In the genomic region with DNA sequence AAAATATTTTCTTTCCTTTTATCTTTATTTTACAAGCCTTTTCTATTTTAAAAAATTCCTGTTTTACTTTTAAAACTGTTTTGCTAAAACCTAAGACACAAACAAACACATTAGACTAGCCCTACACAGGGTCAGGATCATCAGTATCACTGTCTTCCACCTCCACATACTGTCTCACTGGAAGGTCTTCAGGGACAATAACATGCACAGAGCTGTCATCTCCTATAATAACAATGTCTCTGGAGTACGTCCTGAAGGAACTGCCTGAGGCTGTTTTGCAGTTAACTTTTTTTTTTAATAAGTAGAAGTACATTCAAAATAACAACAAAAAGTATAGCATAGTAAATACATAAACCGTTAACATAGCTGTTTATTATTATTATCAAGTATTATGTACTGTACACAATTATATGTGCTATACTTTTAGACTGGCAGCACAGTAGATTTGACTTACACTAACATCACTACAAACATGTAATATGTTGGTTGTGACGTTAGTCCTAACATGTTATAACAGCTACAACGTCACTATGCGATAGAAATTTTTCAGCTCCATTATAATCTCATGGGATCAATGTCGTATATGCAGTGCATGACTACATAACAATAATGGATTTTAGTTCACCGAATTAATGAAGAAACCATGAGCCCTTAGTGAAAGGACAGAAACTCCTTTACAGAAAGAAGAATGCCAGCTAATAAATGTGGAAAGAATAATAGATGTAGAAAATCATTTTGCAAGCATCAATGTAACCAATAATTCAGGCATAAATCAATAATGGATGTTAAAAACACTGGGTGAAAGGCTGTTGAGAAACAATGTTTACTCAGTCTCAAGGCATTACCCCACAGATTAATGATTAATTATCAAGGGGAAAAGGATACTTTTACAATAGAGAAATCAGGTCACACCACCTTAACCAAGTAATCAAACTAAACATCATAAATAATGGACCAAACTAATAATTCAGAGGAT, we compare ENCODE assay signal across 12 cellular contexts. TPM values are rescaled to one million over a fixed set of nuclear protein-coding genes. Genes with fewer than 3 reads are reported as not detected.
DNase-seq lines count a peak whose midpoint lies in the region; ATAC-seq, FAIRE-seq and TF ChIP-seq lines count a peak whose summit lies in the region.
"Had no signal": no experiment of that assay in that cellular context is flagged by ENCODE, and none has a peak within 500 bp of the region (broad histone marks: within the 10 kb centered on the region; RNA-seq: fewer than 3 reads in every experiment).

No MANE protein-coding gene starts in this region.

- CTCF ChIA-PET in GM12878 (lab: Yijun Ruan, JAX) = interaction anchor here (0.6 to 1.6 kb wide), 16 partner anchors 11 to 950 kb away, joined by 3 to 17 read pairs (median 4); a partner anchor contains a TSS

- peaks cover 7 to 25% (median 17%) of the 10 kb centered on the region in 11 experiments; a peak in 21 of 22 replicates for H3K9me3 ChIP-seq in BLaER1 treated with 17β-estradiol and CSF1 and Interleukin-3, amounts not matched to agents 10 nM and 100 nM (replicated peaks in 1 of 11)
- H3K9me3 ChIP-seq in GM12878 (replicated peaks; ENCODE audit: control insufficient read depth, insufficient read depth, low read length) = peaks cover 4% of the 10 kb centered on the region; the same call in 2 of the 3 replicates
- no peaks in the 10 kb centered on the region for H3K9me3 ChIP-seq in mucosa of rectum (ENCODE audit: control insufficient read depth in 2 of 2, low read length in 2 of 2)
- H3K9me3 ChIP-seq: MG63 had no signal

- RAD21 ChIA-PET in GM12878 (lab: Charles Lee; ENCODE audit: unreplicated experiment) = interaction anchor here (1.0 to 4.0 kb wide), 10 partner anchors 12 to 157 kb away, joined by 3 to 39 read pairs (median 5); no protein-coding TSS in a partner anchor

- H3K4me1 ChIP-seq in BLaER1 treated with 17β-estradiol and CSF1 and Interleukin-3, amounts not matched to agents 10 nM and 100 nM = peaks cover 19 to 49% (median 21%) of the 10 kb centered on the region in 10 experiments
- peaks cover 7% of the 10 kb centered on the region for H3K4me1 ChIP-seq in GM12878 (ENCODE audit: control insufficient read depth, insufficient read depth, low read length)
- H3K4me1 ChIP-seq in mucosa of rectum (ENCODE audit: control insufficient read depth in 2 of 2, insufficient read depth in 2 of 2, low read length in 2 of 2) = peaks cover 3 to 16% of the 10 kb centered on the region in 2 donors

- peak overlapping the region; percentile 60 to 88 (median 71) for H3K4me2 ChIP-seq in BLaER1 treated with 17β-estradiol and CSF1 and Interleukin-3, amounts not matched to agents 10 nM and 100 nM
- peak overlapping the region; percentile 24 for H3K4me2 ChIP-seq in GM12878 (ENCODE audit: control insufficient read depth, insufficient read depth)

- POLR2A ChIA-PET in GM12878 (lab: Charles Lee) = interaction anchor here (0.7 to 1.7 kb wide), 7 partner anchors 11 to 152 kb away, joined by 3 to 7 read pairs (median 4); no protein-coding TSS in a partner anchor

- ATAC-seq in GM12878 = peak; percentile 25; the same call in 2 of the 3 replicates
- ATAC-seq: right cardiac atrium had no signal

- no peak for TF ChIP-seq RAD21 in GM12878 (IDR thresholded peaks at IDR 0.05; ENCODE audit: insufficient read depth, low read depth, low read length)

- no peak overlapping the region for H2AFZ ChIP-seq in GM12878 (ENCODE audit: control insufficient read depth, low read depth, low read length)

- H3K79me2 ChIP-seq in GM12878 (ENCODE audit: control insufficient read depth, insufficient read depth, low read length) = peaks cover 77% of the 10 kb centered on the region

- FAIRE-seq in GM12878 (lab: Jason Lieb, UNC) = no peak

- no peak overlapping the region for H3K4me3 ChIP-seq in BLaER1 treated with 17β-estradiol and CSF1 and Interleukin-3, amounts not matched to agents 10 nM and 100 nM
- peak overlapping the region; percentile 46 for H3K4me3 ChIP-seq in GM08714 (ENCODE audit: low read length)
- H3K4me3 ChIP-seq in GM12878 = no peak overlapping the region
- H3K4me3 ChIP-seq in mucosa of rectum (ENCODE audit: low read length in 2 of 2) = peak overlapping the region in 1 of 2 donors; percentile 26
- H3K4me3 ChIP-seq: coronary artery, MG63 had no signal

- intact Hi-C loops in GM12878 (cut with micrococcal nuclease; ENCODE audit: unreplicated experiment) = no loop called here

- peak overlapping the region; percentile 36 to 76 (median 70); a peak in 20 of 22 replicates for H3K27ac ChIP-seq in BLaER1 treated with 17β-estradiol and CSF1 and Interleukin-3, amounts not matched to agents 10 nM and 100 nM
- peak overlapping the region; percentile 58 for H3K27ac ChIP-seq in GM12878 (ENCODE audit: control insufficient read depth, insufficient read depth)
- H3K27ac ChIP-seq in mucosa of rectum (ENCODE audit: low read depth in 2 of 2, low read length in 2 of 2) = peak overlapping the region; percentile 26 to 59
- H3K27ac ChIP-seq: coronary artery had no signal

- WGBS in GM12878 (ENCODE audit: insufficient coverage, insufficient replicate concordance, low lambda C conversion rate, missing lambda C conversion rate) = 80% methylated on average over 7 of the region's 7 CpGs

- TF ChIP-seq EP300 in GM12878 (IDR thresholded peaks at IDR 0.05; ENCODE audit: borderline replicate concordance in 1 of 2, control insufficient read depth in 1 of 2, low read depth in 2 of 2, low read length in 2 of 2) = no peak

- TF ChIP-seq CTCF in GM12878 (IDR thresholded peaks at IDR 0.05 in 2 of 3, conservative IDR thresholded peaks at IDR 0.05 in 1 of 3; ENCODE audit: control insufficient read depth in 2 of 3, extremely low read depth in 1 of 3, insufficient read depth in 1 of 3, low read depth in 3 of 3, low read length in 3 of 3) = no peak

- BruUV-seq in GM12878 (replicated peaks; lab: Mats Ljungman, UMichigan) = no TSS peak

- DNase-seq in GM12878 (ENCODE audit: low read depth, low spot score) = no peak
- no peak for DNase-seq in HuH-7 (ENCODE audit: low spot score)
- no peak for DNase-seq in NCI-H82 treated with DMSO at 0.1 percent for 48 hours (lab: John Stamatoyannopoulos, UW; ENCODE audit: unreplicated experiment)
- no peak for DNase-seq in NCI-H2171 treated with DMSO at 0.1 percent for 48 hours (lab: John Stamatoyannopoulos, UW)
- DNase-seq in NCI-H2081 (lab: John Stamatoyannopoulos, UW) = no peak
- DNase-seq: MG63, right cardiac atrium, SW 1271 had no signal

- H3K27me3 ChIP-seq in BLaER1 treated with 17β-estradiol and CSF1 and Interleukin-3, amounts not matched to agents 10 nM and 100 nM = no peaks in the 10 kb centered on the region
- H3K27me3 ChIP-seq in GM12878 (replicated peaks in 1 of 2; ENCODE audit: control insufficient read depth in 2 of 2, insufficient read depth in 2 of 2, low read length in 1 of 2) (no peaks in the 10 kb centered on the region), mucosa of rectum (ENCODE audit: control insufficient read depth in 2 of 2, insufficient read depth in 2 of 2, low read length in 2 of 2) (no peaks in the 10 kb centered on the region)
- H3K27me3 ChIP-seq: MG63 had no signal

- peaks cover 2 to 56% (median 29%) of the 10 kb centered on the region in 11 experiments; a peak in 15 of 22 replicates for H4K20me1 ChIP-seq in BLaER1 treated with 17β-estradiol and CSF1 and Interleukin-3, amounts not matched to agents 10 nM and 100 nM
- H4K20me1 ChIP-seq in GM12878 (ENCODE audit: control insufficient read depth, insufficient read depth) = no peaks in the 10 kb centered on the region

- SMC1A ChIA-PET in GM12878 (lab: Charles Lee; ENCODE audit: uncharacterized antibody, unreplicated experiment) = interaction anchor here (0.7 to 3.8 kb wide), 22 partner anchors 8 to 212 kb away, joined by 3 to 31 read pairs (median 4); no protein-coding TSS in a partner anchor

- H3K36me3 ChIP-seq in BLaER1 treated with 17β-estradiol and CSF1 and Interleukin-3, amounts not matched to agents 10 nM and 100 nM = peaks cover 7 to 24% (median 14%) of the 10 kb centered on the region in 11 experiments; a peak in 19 of 22 replicates
- H3K36me3 ChIP-seq in GM12878 (ENCODE audit: control insufficient read depth in 2 of 2, insufficient read depth in 2 of 2, low read length in 1 of 2) (peaks cover 0 to 5% of the 10 kb centered on the region in 2 experiments; a peak in 2 of 4 replicates), mucosa of rectum (ENCODE audit: control insufficient read depth in 2 of 2, insufficient read depth in 2 of 2, low read length in 2 of 2) (no peaks in the 10 kb centered on the region)
- H3K36me3 ChIP-seq: MG63 had no signal

- peak overlapping the region in 6 of 11 experiments; percentile 13 to 52 (median 49); a peak in 8 of 22 replicates for H3K9ac ChIP-seq in BLaER1 treated with 17β-estradiol and CSF1 and Interleukin-3, amounts not matched to agents 10 nM and 100 nM
- no peak overlapping the region for H3K9ac ChIP-seq in GM12878 (ENCODE audit: control insufficient read depth, insufficient read depth, low read length)
- H3K9ac ChIP-seq in mucosa of rectum (ENCODE audit: low read depth in 1 of 2, low read length in 2 of 2) = peak overlapping the region in 1 of 2 donors; percentile 3

- TF ChIP-seq POLR2A in GM12878 (IDR thresholded peaks at IDR 0.05; ENCODE audit: low read depth, low read length) = no peak

- in situ Hi-C loops in GM12878 (cut with MboI) = no loop called here

TF ChIP-seq in GM12878, 131 proteins besides CTCF, POLR2A, EP300 and RAD21:
- TF ChIP-seq HCFC1 (IDR thresholded peaks at IDR 0.05; ENCODE audit: low read length) (no peak), SMAD5 (IDR thresholded peaks at IDR 0.05; ENCODE audit: low read depth) (no peak), YY1 (IDR thresholded peaks at IDR 0.05; ENCODE audit: low read depth, low read length) (no peak), POLR2AphosphoS2 (IDR thresholded peaks at IDR 0.05; ENCODE audit: low read depth, low read length) (no peak)
TF ChIP-seq in GM12878: peak in this region for 0.

RNA-seq across cellular contexts. Expression of a gene that starts 49.2 kb away (rescaled TPM):
- total RNA-seq in GM12878 (2013; cell fraction: nucleolus; rRNA removed) = 401 and 420 TPM in 2 replicates
- total RNA-seq in GM12878 (2014; rRNA removed) (56.4 and 73.7 TPM in 2 replicates), GM12878 (2014; rRNA removed; fragmentation: Illumina TruSeq; extraction: Trizol) (118 and 122 TPM in 2 replicates), GM12878 (2021) (60.4 and 61.3 TPM in 2 replicates)
- 43.9 TPM for polyA plus RNA-seq in GM12878 (2011; ENCODE audit: low read depth)
- polyA plus RNA-seq in GM12878 (2011; rRNA removed) (51.9 and 67.4 TPM in 2 replicates), GM12878 (2014; fragmentation: Illumina TruSeq; extraction: Trizol) (55.8 and 82.0 TPM in 2 replicates), GM12878 (2014; fragmentation: Nextera tagmentation; extraction: Ambion mirVana) (10 to 100 TPM; 40.2 to 42.5 TPM), GM12878 (2014; rRNA removed) (34.6 and 42.0 TPM in 2 replicates), GM12878 (2016; fragmentation: Nextera tagmentation; extraction: Ambion mirVana) (10 to 100 TPM; 35.8 to 37.4 TPM)
- 14.5 and 19.1 TPM in 2 replicates for polyA plus RNA-seq in GM12878 (2011; cell fraction: cytosol; rRNA removed)
- 95.0 and 104 TPM in 2 replicates for polyA plus RNA-seq in GM12878 (2011; cell fraction: nucleus; rRNA removed)
- 48.5 and 61.3 TPM in 2 replicates for polyA plus RNA-seq in GM12878 (2012)
- polyA minus RNA-seq in GM12878 (2011; rRNA and poly(A)+ RNA removed) = 87.7 and 134 TPM in 2 replicates
- 21.4 and 22.9 TPM in 2 replicates for polyA minus RNA-seq in GM12878 (2011; cell fraction: cytosol; rRNA and poly(A)+ RNA removed)
- polyA minus RNA-seq in GM12878 (2011; cell fraction: nucleus; rRNA and poly(A)+ RNA removed) = 101 and 142 TPM in 2 replicates
